In the genomic region with DNA sequence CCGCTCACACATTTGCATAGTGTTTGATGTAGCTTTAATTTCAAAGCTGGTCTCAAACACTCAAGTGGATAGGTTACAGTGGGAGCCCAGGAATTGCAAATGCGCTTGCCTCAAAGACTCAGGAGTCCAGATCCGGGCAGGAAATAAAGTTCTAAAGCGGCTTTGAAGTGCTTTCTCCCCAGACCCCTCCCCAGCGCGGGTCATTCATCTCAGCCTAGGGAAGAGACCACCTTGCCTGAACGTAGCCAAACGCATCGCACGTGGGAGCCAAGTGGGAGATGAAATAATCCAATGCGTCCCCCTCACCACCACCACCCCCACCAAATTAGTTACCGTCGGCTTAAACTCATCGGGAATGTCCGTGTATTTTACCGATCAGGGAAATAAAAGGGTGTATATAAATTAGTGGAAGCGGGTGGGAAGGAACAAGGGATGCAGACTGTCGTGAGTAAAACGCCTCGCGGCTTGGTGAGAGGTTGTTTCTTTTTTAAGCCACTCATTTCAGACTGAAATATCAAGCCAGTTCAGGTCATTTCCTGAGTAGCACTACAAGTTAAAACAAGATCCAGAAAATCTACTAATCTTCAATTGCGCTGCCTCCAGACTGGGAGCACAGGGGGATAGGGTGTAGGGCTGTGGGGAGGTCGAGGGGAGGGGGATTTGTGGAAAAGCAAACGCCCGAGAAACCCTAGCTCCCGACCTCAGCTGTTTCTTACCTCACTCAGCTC, we compare ENCODE assay signal across 8 cellular contexts.
DNase-seq lines count a peak whose midpoint lies in the region; ATAC-seq, FAIRE-seq and TF ChIP-seq lines count a peak whose summit lies in the region.

No MANE protein-coding gene starts in this region.

- 1% methylated on average over 26 of the region's 26 CpGs for WGBS in GM12878 (ENCODE audit: insufficient coverage, insufficient replicate concordance, low lambda C conversion rate, missing lambda C conversion rate)

- DNase-seq in DMS53 (lab: John Stamatoyannopoulos, UW) (peak; percentile 59), GM12878 (ENCODE audit: low read depth, low spot score) (no peak), kidney epithelial cell (ENCODE audit: low read depth) (no peak), Kasumi-1 (lab: John Stamatoyannopoulos, UW) (no peak)
- DNase-seq in Jurkat, Clone E6-1 (ENCODE audit: low read depth, low spot score) = no peak

- 0 out of 2 replicates have a peak, but pooled peaks cover 5% of the 10 kb centered on the region for H3K4me1 ChIP-seq in GM12878 (ENCODE audit: control insufficient read depth, insufficient read depth, low read length)
- peaks cover 15% of the 10 kb centered on the region for H3K4me1 ChIP-seq in stomach smooth muscle (ENCODE audit: control insufficient read depth, insufficient read depth, low read length)

- peak; percentile 28 for ATAC-seq in GM21390 (IDR thresholded peaks at IDR 0.05; ENCODE audit: unreplicated experiment)
- ATAC-seq in GM12878 = peak; percentile 38
- no peak for ATAC-seq in GM21526 (IDR thresholded peaks at IDR 0.05; ENCODE audit: low FRiP score, unreplicated experiment)

- in situ Hi-C loops in GM12878 (cut with MboI) = no loop called here

- TF ChIP-seq RAD21 in GM12878 (IDR thresholded peaks at IDR 0.05; ENCODE audit: insufficient read depth, low read depth, low read length) = no peak

- no peak for TF ChIP-seq POLR2A in GM12878 (IDR thresholded peaks at IDR 0.05; ENCODE audit: low read depth, low read length)

- no peak overlapping the region for H3K27ac ChIP-seq in GM12878 (ENCODE audit: control insufficient read depth, insufficient read depth)
- H3K27ac ChIP-seq in stomach smooth muscle (ENCODE audit: low read length) = peak overlapping the region; percentile 81

- no peak for TF ChIP-seq EP300 in GM12878 (IDR thresholded peaks at IDR 0.05; ENCODE audit: borderline replicate concordance in 1 of 2, control insufficient read depth in 1 of 2, low read depth in 2 of 2, low read length in 2 of 2)

- POLR2A ChIA-PET in GM12878 (lab: Charles Lee) = no interaction called here

- intact Hi-C loops in GM12878 (cut with micrococcal nuclease; ENCODE audit: unreplicated experiment) = no loop called here

- CTCF ChIA-PET in GM12878 (lab: Yijun Ruan, JAX) = no interaction called here

- no TSS peak for BruUV-seq in GM12878 (replicated peaks; lab: Mats Ljungman, UMichigan)

- TF ChIP-seq CTCF in GM12878 (IDR thresholded peaks at IDR 0.05 in 2 of 3, conservative IDR thresholded peaks at IDR 0.05 in 1 of 3; ENCODE audit: control insufficient read depth in 2 of 3, extremely low read depth in 1 of 3, insufficient read depth in 1 of 3, low read depth in 3 of 3, low read length in 3 of 3) (no peak), kidney epithelial cell (IDR thresholded peaks at IDR 0.05; ENCODE audit: insufficient read depth, low read length, poor library complexity, severe bottlenecking) (no peak)

- peak overlapping the region; percentile 64 for H2AFZ ChIP-seq in GM12878 (ENCODE audit: control insufficient read depth, low read depth, low read length)

- peaks cover 3 to 13% of the 10 kb centered on the region in 2 experiments for H3K27me3 ChIP-seq in GM12878 (replicated peaks in 1 of 2; ENCODE audit: control insufficient read depth in 2 of 2, insufficient read depth in 2 of 2, low read length in 1 of 2)
- H3K27me3 ChIP-seq in kidney epithelial cell (ENCODE audit: control insufficient read depth, insufficient read depth, low read length) = no peaks in the 10 kb centered on the region
- H3K27me3 ChIP-seq in stomach smooth muscle (ENCODE audit: control insufficient read depth in 1 of 2, insufficient read depth in 2 of 2, low read length in 2 of 2) = no peaks in the 10 kb centered on the region

- H3K9ac ChIP-seq in GM12878 (ENCODE audit: control insufficient read depth, insufficient read depth, low read length) = no peak overlapping the region
- H3K9ac ChIP-seq in stomach smooth muscle (ENCODE audit: low read length in 2 of 2) = peak overlapping the region; percentile 73 to 84

- peak overlapping the region; percentile 52 for H3K4me3 ChIP-seq in Jurkat, Clone E6-1 (ENCODE audit: low read length)
- H3K4me3 ChIP-seq in GM12878 (peak overlapping the region; percentile 65; the same call in 1 of the 2 replicates), kidney epithelial cell (ENCODE audit: low read depth, low read length) (peak overlapping the region; percentile 66), stomach smooth muscle (ENCODE audit: low read length in 2 of 2) (peak overlapping the region; percentile 92 to 93)

- RAD21 ChIA-PET in GM12878 (lab: Charles Lee; ENCODE audit: unreplicated experiment) = no interaction called here

- peak overlapping the region; percentile 91 for H3K4me2 ChIP-seq in GM12878 (ENCODE audit: control insufficient read depth, insufficient read depth)

- H3K79me2 ChIP-seq in GM12878 (ENCODE audit: control insufficient read depth, insufficient read depth, low read length) = no peaks in the 10 kb centered on the region

- SMC1A ChIA-PET in GM12878 (lab: Charles Lee; ENCODE audit: uncharacterized antibody, unreplicated experiment) = no interaction called here

- H4K20me1 ChIP-seq in GM12878 (ENCODE audit: control insufficient read depth, insufficient read depth) = no peaks in the 10 kb centered on the region

- no peak for FAIRE-seq in GM12878 (lab: Jason Lieb, UNC)

- H3K36me3 ChIP-seq in GM12878 (ENCODE audit: control insufficient read depth in 2 of 2, insufficient read depth in 2 of 2, low read length in 1 of 2) (no peaks in the 10 kb centered on the region), kidney epithelial cell (ENCODE audit: control insufficient read depth, insufficient read depth, low read length) (no peaks in the 10 kb centered on the region), stomach smooth muscle (ENCODE audit: control insufficient read depth in 2 of 2, insufficient read depth in 2 of 2, low read length in 2 of 2) (no peaks in the 10 kb centered on the region)

- no peaks in the 10 kb centered on the region; the same call in 2 of the 3 replicates for H3K9me3 ChIP-seq in GM12878 (replicated peaks; ENCODE audit: control insufficient read depth, insufficient read depth, low read length)
- no peaks in the 10 kb centered on the region for H3K9me3 ChIP-seq in stomach smooth muscle (ENCODE audit: control insufficient read depth in 2 of 2, low read length in 2 of 2)

TF ChIP-seq in GM12878, 131 proteins besides CTCF, POLR2A, EP300 and RAD21:
- no peak for TF ChIP-seq ZBTB40 (IDR thresholded peaks at IDR 0.05; ENCODE audit: borderline replicate concordance)
- no peak for TF ChIP-seq MEF2A (IDR thresholded peaks at IDR 0.05; ENCODE audit: insufficient read depth, low read depth, low read length)
- TF ChIP-seq PAX5 (IDR thresholded peaks at IDR 0.05; ENCODE audit: borderline replicate concordance, low read depth, low read length) = no peak
